Comparison of ENCODE assay signal across 21 cellular contexts in the genomic region with DNA sequence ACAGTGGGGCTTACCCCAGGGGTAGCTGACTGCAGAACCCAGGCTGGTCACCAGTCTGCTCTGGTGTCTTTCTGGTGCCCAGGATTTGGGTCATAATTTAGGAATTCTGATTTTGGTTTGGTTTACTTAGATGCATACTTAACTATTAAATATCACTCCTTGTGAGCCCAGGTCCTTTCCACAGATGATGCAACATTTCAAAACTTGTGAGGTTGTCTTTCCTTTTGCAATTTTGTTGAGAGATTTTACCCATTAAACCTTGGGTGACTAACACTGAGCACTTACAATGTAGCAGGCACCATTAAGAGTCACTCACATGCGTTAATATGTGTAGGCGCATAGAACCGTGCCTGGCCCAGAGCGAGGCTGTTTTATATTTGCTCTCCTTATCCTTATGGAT.
DNase-seq lines count a peak whose midpoint lies in the region; ATAC-seq and FAIRE-seq lines count a peak whose summit lies in the region.
"Had no signal": no experiment of that assay in that cellular context is flagged by ENCODE, and none has a peak within 500 bp of the region (broad histone marks: within the 10 kb centered on the region; RNA-seq: fewer than 3 reads in every experiment).

No MANE protein-coding gene starts in this region.

- DNase-seq in activated CD4-positive, alpha-beta T cell treated with anti-CD3 and anti-CD28 coated beads, Interleukin-2, amount 10 ng/mL, durations not matched to agents 24 days and 14 days = no peak
- DNase-seq in activated CD4-positive, alpha-beta T cell treated with anti-CD3 and anti-CD28 coated beads for 1 hour = no peak
- no peak for DNase-seq in stimulated activated naive CD8-positive, alpha-beta T cell treated with anti-CD3 and anti-CD28 coated beads, Interleukin-15, amount 100 ng/mL, for 72 hours
- DNase-seq in stimulated activated naive CD8-positive, alpha-beta T cell treated with anti-CD3 and anti-CD28 coated beads, Interleukin-15, Interleukin-2, amounts not matched to agents 100 U/mL and 50 U/mL, for 24 hours = no peak
- DNase-seq in fibroblast of gingiva (ENCODE audit: low read depth) (peak; percentile 36), globus pallidus (ENCODE audit: low spot score) (no peak), RKO (ENCODE audit: low spot score) (no peak), RCC 7860 (ENCODE audit: low spot score) (no peak)
- DNase-seq: anterior cingulate cortex, glutamatergic neuron, KG1, mammary epithelial cell, NCI-H146, posterior cingulate gyrus, SHP77, T1000, transverse colon had no signal

- H3K4me3 Mint-ChIP-seq in activated CD4-positive, alpha-beta T cell treated with anti-CD3 and anti-CD28 coated beads, Interleukin-2, amount 10 ng/mL, durations not matched to agents 24 days and 14 days = no peak overlapping the region
- H3K4me3 Mint-ChIP-seq in stimulated activated naive CD8-positive, alpha-beta T cell treated with anti-CD3 and anti-CD28 coated beads, Interleukin-15, amount 100 ng/mL, for 72 hours = peak overlapping the region in 1 of 2 donors; percentile 75
- H3K4me3 Mint-ChIP-seq: neural progenitor cell, WTC11 had no signal

- H3K4me1 Mint-ChIP-seq in activated CD4-positive, alpha-beta T cell treated with anti-CD3 and anti-CD28 coated beads, Interleukin-2, amount 10 ng/mL, durations not matched to agents 24 days and 14 days = peaks cover 23% of the 10 kb centered on the region
- H3K4me1 Mint-ChIP-seq in stimulated activated naive CD8-positive, alpha-beta T cell treated with anti-CD3 and anti-CD28 coated beads, Interleukin-15, amount 100 ng/mL, for 72 hours = peaks cover 26% of the 10 kb centered on the region
- H3K4me1 Mint-ChIP-seq: WTC11 had no signal

- H3K27me3 Mint-ChIP-seq in activated CD4-positive, alpha-beta T cell treated with anti-CD3 and anti-CD28 coated beads, Interleukin-2, amount 10 ng/mL, durations not matched to agents 24 days and 14 days = no peaks in the 10 kb centered on the region
- no peaks in the 10 kb centered on the region for H3K27me3 Mint-ChIP-seq in stimulated activated naive CD8-positive, alpha-beta T cell treated with anti-CD3 and anti-CD28 coated beads, Interleukin-15, amount 100 ng/mL, for 72 hours

- intact Hi-C loops in activated CD4-positive, alpha-beta T cell treated with anti-CD3 and anti-CD28 coated beads, Interleukin-2, amount 10 ng/mL, durations not matched to agents 24 days and 14 days (cut with micrococcal nuclease) = no loop called here

- no peaks in the 10 kb centered on the region for H3K36me3 Mint-ChIP-seq in activated CD4-positive, alpha-beta T cell treated with anti-CD3 and anti-CD28 coated beads, Interleukin-2, amount 10 ng/mL, durations not matched to agents 24 days and 14 days (ENCODE audit: low read depth)
- H3K36me3 Mint-ChIP-seq: neural progenitor cell, WTC11 had no signal

- FAIRE-seq in RCC 7860 (lab: Jason Lieb, UNC) = no peak
- FAIRE-seq: GM12878 had no signal

- H3K27ac Mint-ChIP-seq in activated CD4-positive, alpha-beta T cell treated with anti-CD3 and anti-CD28 coated beads, Interleukin-2, amount 10 ng/mL, durations not matched to agents 24 days and 14 days = peak overlapping the region; percentile 76
- peak overlapping the region; percentile 48 to 94 for H3K27ac Mint-ChIP-seq in stimulated activated naive CD8-positive, alpha-beta T cell treated with anti-CD3 and anti-CD28 coated beads, Interleukin-15, amount 100 ng/mL, for 72 hours
- H3K27ac Mint-ChIP-seq: activated T-helper 2 cell treated with anti-CD3 and anti-CD28 coated beads, Interferon-gamma antibody, Interleukin-2, Interleukin-4, amounts not matched to agents 10 μg/mL and 5 μg/mL and 100 μg/mL, durations not matched to agents 14 hours and 24 hours and 36 hours; neural progenitor cell; WTC11 had no signal

- H3K9me3 Mint-ChIP-seq in activated CD4-positive, alpha-beta T cell treated with anti-CD3 and anti-CD28 coated beads, Interleukin-2, amount 10 ng/mL, durations not matched to agents 24 days and 14 days = no peaks in the 10 kb centered on the region
- H3K9me3 Mint-ChIP-seq in stimulated activated naive CD8-positive, alpha-beta T cell treated with anti-CD3 and anti-CD28 coated beads, Interleukin-15, amount 100 ng/mL, for 72 hours = no peaks in the 10 kb centered on the region
- H3K9me3 Mint-ChIP-seq: activated T-helper 2 cell treated with anti-CD3 and anti-CD28 coated beads, Interferon-gamma antibody, Interleukin-2, Interleukin-4, amounts not matched to agents 10 μg/mL and 5 μg/mL and 100 μg/mL, durations not matched to agents 14 hours and 24 hours and 36 hours; neural progenitor cell; WTC11 had no signal

- peak; percentile 31 for ATAC-seq in stimulated activated naive CD8-positive, alpha-beta T cell treated with anti-CD3 and anti-CD28 coated beads, Interleukin-15, amount 100 ng/mL, for 72 hours
- no peak for ATAC-seq in stimulated activated naive CD8-positive, alpha-beta T cell treated with anti-CD3 and anti-CD28 coated beads, Interleukin-15, Interleukin-2, amounts not matched to agents 100 U/mL and 50 U/mL, for 24 hours
- ATAC-seq: GM12878, WTC11 had no signal
